Comparison of ENCODE assay signal across 8 cellular contexts in the genomic region with DNA sequence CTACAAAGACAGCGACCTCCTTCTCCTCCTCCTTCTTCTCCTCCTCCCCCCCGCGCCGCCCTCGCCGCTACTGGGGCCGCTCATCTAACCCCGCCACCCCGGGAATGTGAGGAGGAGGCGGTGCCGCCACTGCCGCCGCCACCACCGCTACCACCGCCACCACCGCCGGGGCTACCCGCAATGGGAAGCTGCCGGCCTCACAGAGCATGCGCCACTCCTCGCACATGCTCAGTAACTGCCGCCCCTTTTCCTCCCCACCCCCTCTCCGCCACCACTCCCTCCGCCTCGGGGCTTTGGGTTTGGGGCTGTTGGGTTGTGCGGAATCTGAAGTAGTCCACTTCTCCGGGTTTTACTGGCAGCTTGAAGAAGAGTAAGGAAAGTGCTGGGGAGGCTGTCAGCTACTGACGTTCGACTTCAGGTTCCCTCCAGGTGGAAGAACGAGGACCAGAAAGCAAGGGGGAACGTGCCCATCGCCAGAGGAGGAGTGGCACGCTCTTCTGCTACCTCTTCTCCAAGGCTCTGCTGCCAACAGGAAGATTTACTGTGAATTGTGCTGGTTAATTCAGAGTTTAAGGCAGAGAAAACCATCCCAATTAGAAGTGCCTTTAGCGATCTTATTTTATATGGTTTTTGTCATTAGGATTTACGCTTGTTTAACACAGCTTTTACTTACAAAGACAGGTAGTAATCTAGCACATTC. TPM values are rescaled to one million over a fixed set of nuclear protein-coding genes. Genes with fewer than 3 reads are reported as not detected.
DNase-seq lines count a peak whose midpoint lies in the region; ATAC-seq, FAIRE-seq and TF ChIP-seq lines count a peak whose summit lies in the region.

Gene MYCBP2, minus strand, starts transcription at position 190 of the 700 bp plus-strand sequence. CDS start 319 bp downstream, outside the sequence.

- H3K4me3 ChIP-seq in adrenal gland (peak within 1 kb of the TSS; percentile 34 to 85 (median 56)), heart left ventricle (peak within 1 kb of the TSS; percentile 75 to 92 (median 86)), upper lobe of left lung (peak within 1 kb of the TSS; percentile 89 to 95 (median 92))

- H3K27me3 ChIP-seq in adrenal gland (no peaks in the 10 kb centered on the region), heart left ventricle (no peaks in the 10 kb centered on the region), upper lobe of left lung (no peaks in the 10 kb centered on the region)

- FAIRE-seq in GM12891 (lab: Jason Lieb, UNC): peak; percentile 99

- no peaks in the 10 kb centered on the region for H3K36me3 ChIP-seq in adrenal gland (replicated peaks in 1 of 2)
- H3K36me3 ChIP-seq in heart left ventricle: no peaks in the 10 kb centered on the region
- no peaks in the 10 kb centered on the region for H3K36me3 ChIP-seq in upper lobe of left lung

- H3K4me1 ChIP-seq in adrenal gland (replicated peaks in 1 of 2) (peaks cover 4 to 50% of the 10 kb centered on the region in 2 donors), heart left ventricle (peaks cover 4 to 60% (median 45%) of the 10 kb centered on the region in 12 donors), upper lobe of left lung (peaks cover 31 to 48% (median 41%) of the 10 kb centered on the region in 4 donors)

- TF ChIP-seq CTCF in adrenal gland (IDR thresholded peaks at IDR 0.05): peak in 1 of 6 experiments; percentile 15
- peak in 2 of 12 donors; percentile 4 to 5 for TF ChIP-seq CTCF in heart left ventricle (IDR thresholded peaks at IDR 0.05)
- TF ChIP-seq CTCF in upper lobe of left lung (IDR thresholded peaks at IDR 0.05): peak in 1 of 6 experiments; percentile 28

- peak; percentile 81 for TF ChIP-seq POLR2A in GM12891 (IDR thresholded peaks at IDR 0.05; ENCODE audit: low read depth, low read length)
- TF ChIP-seq POLR2A in adrenal gland (IDR thresholded peaks at IDR 0.05): peak; percentile 95 to 97
- peak in 1 of 2 donors; percentile 94 for TF ChIP-seq POLR2A in heart left ventricle (IDR thresholded peaks at IDR 0.05)
- TF ChIP-seq POLR2A in upper lobe of left lung (IDR thresholded peaks at IDR 0.05): peak in 3 of 4 donors; percentile 90 to 97 (median 92)

- intact Hi-C loops in adrenal gland (cut with DNase I): loop anchor here in 1 of 2 donors (5.0 kb wide), 1 partner anchor 150 kb away; no protein-coding TSS in a partner anchor
- intact Hi-C loops in heart left ventricle (cut with DNase I): loop anchor here in 3 of 10 donors (5.0 to 10.0 kb wide), 5 partner anchors 52 to 302 kb away; partner anchors contain the start of gene FBXL3 (in 3 of the 3)

- H3K27ac ChIP-seq in adrenal gland: peak within 1 kb of the TSS in 4 of 5 donors; percentile 57 to 95 (median 88)
- peak within 1 kb of the TSS; percentile 51 to 93 (median 90) for H3K27ac ChIP-seq in heart left ventricle
- H3K27ac ChIP-seq in upper lobe of left lung: peak within 1 kb of the TSS; percentile 89 to 97 (median 93)

- no peak for TF ChIP-seq EP300 in upper lobe of left lung (IDR thresholded peaks at IDR 0.05)

- 1 to 4% (median 2%) methylated on average over 14 to 35 of the region's 35 CpGs for WGBS in adrenal gland, 4 donors
- 2 to 3% (median 2%) methylated on average over 29 to 35 of the region's 35 CpGs for WGBS in heart left ventricle, 4 donors
- WGBS in upper lobe of left lung, 2 donors: 2 to 3% methylated on average over 18 to 31 of the region's 35 CpGs

- ATAC-seq in HG02852 (IDR thresholded peaks at IDR 0.05; ENCODE audit: unreplicated experiment) (peak; percentile 61), heart left ventricle (peak; percentile 92 to 98 (median 98)), upper lobe of left lung (ENCODE audit: low FRiP score in 2 of 2) (peak; percentile 96 to 97)

- H3K9me3 ChIP-seq in adrenal gland (replicated peaks in 1 of 3): no peaks in the 10 kb centered on the region
- no peaks in the 10 kb centered on the region for H3K9me3 ChIP-seq in heart left ventricle
- H3K9me3 ChIP-seq in upper lobe of left lung: no peaks in the 10 kb centered on the region

- DNase-seq in GM12891 (ENCODE audit: insufficient read length, low spot score) (peak; percentile 80), NCI-H146 (lab: John Stamatoyannopoulos, UW) (peak; percentile 100), T-helper 1 cell (peak; percentile 90 to 98 (median 94)), adrenal gland (peak; percentile 97 to 99 (median 98)), heart left ventricle (peak; percentile 97 to 98 (median 98)), pons (ENCODE audit: low spot score) (peak; percentile 98), upper lobe of left lung (peak in 1 of 2 donors; percentile 96)

TF ChIP-seq in GM12891, 5 proteins besides CTCF, POLR2A, EP300 and RAD21:
- TF ChIP-seq TAF1 (IDR thresholded peaks at IDR 0.05; ENCODE audit: low read depth, low read length) (peak; percentile 77), PAX5 (IDR thresholded peaks at IDR 0.05; ENCODE audit: insufficient read depth, low read length, severe bottlenecking) (no peak), SPI1 (IDR thresholded peaks at IDR 0.05; ENCODE audit: low read depth, low read length) (no peak), POU2F2 (IDR thresholded peaks at IDR 0.05; ENCODE audit: low read depth, low read length) (peak; percentile 68; the same call in 1 of the 2 replicates), POLR2AphosphoS5 (IDR thresholded peaks at IDR 0.05; ENCODE audit: low read depth, low read length) (peak; percentile 88)

RNA-seq across cellular contexts. Expression of gene MYCBP2, which starts in this region (rescaled TPM):
- 77.0 TPM for polyA plus RNA-seq in GM12891 (2012; ENCODE audit: low read depth, missing spikeins)
- total RNA-seq in adrenal gland (100 to 1,000 TPM in 3 of 8 donors, 10 to 100 TPM in 5; 60.8 to 126 (median 78.7) TPM), heart left ventricle (10 to 100 TPM; 32.9 to 85.6 (median 64.9) TPM), upper lobe of left lung (100 to 1,000 TPM in 3 of 6 donors, 10 to 100 TPM in 3; 83.3 to 288 (median 127) TPM)
- polyA plus RNA-seq in adrenal gland (10 to 100 TPM; 28.7 to 48.1 (median 44.9) TPM), heart left ventricle (10 to 100 TPM; 15.7 to 30.7 TPM)
